ENCODE assay signal across 1 cellular context in genomic region chr2:240238201-240238600, GRCh38.
TF ChIP-seq lines count a peak whose summit lies in the region.

No MANE protein-coding gene starts in this region.

TF ChIP-seq in IMR-90, 13 proteins besides CTCF, POLR2A, EP300 and RAD21 (continued from another document):
- TF ChIP-seq RCOR1 (IDR thresholded peaks at IDR 0.05; ENCODE audit: insufficient replicate concordance, low read length): no peak
TF ChIP-seq in IMR-90: peak in this region for 0.
